Comparison of ENCODE assay signal across 5 cellular contexts in the genomic region with DNA sequence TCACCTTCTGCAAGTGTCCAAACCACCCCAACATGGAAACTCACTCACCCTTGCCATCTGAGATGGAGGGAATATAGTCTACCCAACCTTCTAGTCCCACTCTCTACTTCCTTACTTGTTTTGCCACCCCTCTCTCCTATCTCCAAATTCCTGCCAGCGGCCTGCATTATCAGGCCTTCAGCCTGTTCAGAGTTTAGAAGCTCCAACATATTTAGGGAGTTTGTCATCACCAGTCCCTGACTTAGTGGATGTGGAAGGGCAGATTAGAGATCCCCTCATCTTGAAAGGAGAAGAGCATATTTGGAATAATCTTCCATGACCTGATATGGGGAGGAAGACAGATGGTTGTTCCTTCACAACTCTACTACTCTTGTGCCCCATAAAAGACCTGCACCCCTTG.
"Had no signal": no experiment of that assay in that cellular context is flagged by ENCODE, and none has a peak within 500 bp of the region (broad histone marks: within the 10 kb centered on the region; RNA-seq: fewer than 3 reads in every experiment).

No MANE protein-coding gene starts in this region.

- DNase-seq: H9, HCEC 1CT, IMR-90 had no signal

- H3K4me1 Mint-ChIP-seq: GM23338, H9 had no signal

- H3K4me3 Mint-ChIP-seq: GM23338, H9 had no signal

- H3K9me3 Mint-ChIP-seq: GM23338, H9 had no signal

- H3K27ac Mint-ChIP-seq: GM23338 had no signal

- H3K4me3 ChIP-seq: GM23338, K562 had no signal
